ENCODE assay signal across 31 cellular contexts in the genomic region with DNA sequence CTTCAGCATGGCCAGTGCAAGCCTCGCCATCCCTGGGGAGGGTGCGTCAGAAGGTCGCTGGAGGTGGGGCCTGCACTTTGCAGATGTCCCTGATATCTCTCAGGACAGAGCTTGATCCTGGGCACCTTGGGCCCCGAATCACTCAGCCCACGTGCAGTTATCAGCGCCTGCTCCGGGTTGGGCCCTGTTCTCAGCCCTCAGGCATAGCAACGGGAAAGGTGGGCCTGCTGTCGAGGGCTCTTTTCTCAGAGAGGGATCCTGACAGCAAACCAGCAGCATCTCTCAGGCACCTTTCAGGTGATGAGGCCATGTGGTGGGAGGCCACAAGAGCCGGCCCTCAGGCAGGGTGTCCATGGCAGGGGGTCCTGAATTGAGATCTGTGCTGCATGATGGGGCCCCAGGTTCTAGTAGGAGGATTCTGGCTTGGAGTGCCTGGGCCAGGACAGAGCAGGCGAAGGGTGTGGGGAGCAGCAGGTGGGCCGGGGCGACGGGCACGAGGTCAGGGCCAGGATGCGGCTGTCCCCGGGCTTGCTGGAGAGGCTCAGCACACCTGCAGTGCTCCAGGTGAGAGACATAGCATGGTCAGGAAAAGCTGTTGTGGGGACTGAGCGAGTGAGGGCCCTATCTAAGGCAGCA.
DNase-seq lines count a peak whose midpoint lies in the region; ATAC-seq and TF ChIP-seq lines count a peak whose summit lies in the region.
"Had no signal": no experiment of that assay in that cellular context is flagged by ENCODE, and none has a peak within 500 bp of the region (broad histone marks: within the 10 kb centered on the region; RNA-seq: fewer than 3 reads in every experiment).

No MANE protein-coding gene starts in this region.

- TF ChIP-seq CTCF in right atrium auricular region (IDR thresholded peaks at IDR 0.05) (no peak), upper lobe of right lung (IDR thresholded peaks at IDR 0.05) (no peak)

- peaks cover 2% of the 10 kb centered on the region for H3K36me3 ChIP-seq in right atrium auricular region
- H3K36me3 ChIP-seq in naive thymus-derived CD4-positive, alpha-beta T cell (ENCODE audit: control insufficient read depth in 2 of 3, insufficient read depth in 3 of 3, low read length in 3 of 3) = peaks cover 0 to 4% (median 0%) of the 10 kb centered on the region in 3 experiments
- H3K36me3 ChIP-seq in upper lobe of right lung = no peaks in the 10 kb centered on the region
- H3K36me3 ChIP-seq: cardiac muscle cell, HAP-1, sigmoid colon, SJSA1, thoracic aorta, vagina had no signal

- CTCF ChIA-PET in naive thymus-derived CD4-positive, alpha-beta T cell (lab: Charles Lee) = no interaction called here

- intact Hi-C loops in Right ventricle myocardium superior (cut with DNase I) = no loop called here
- intact Hi-C loops in naive thymus-derived CD4-positive, alpha-beta T cell (cut with micrococcal nuclease) = no loop called here
- intact Hi-C loops in upper lobe of right lung (cut with DNase I) = no loop called here

- no peak overlapping the region for H3K27ac ChIP-seq in right atrium auricular region
- H3K27ac ChIP-seq in naive thymus-derived CD4-positive, alpha-beta T cell (ENCODE audit: low read depth, low read length) = no peak overlapping the region
- H3K27ac ChIP-seq in upper lobe of right lung = no peak overlapping the region
- H3K27ac ChIP-seq: ascending aorta, cardiac muscle cell, gastroesophageal sphincter, KMS-11, sigmoid colon, SJSA1, thoracic aorta had no signal

- H3K4me1 ChIP-seq in right atrium auricular region (no peaks in the 10 kb centered on the region), upper lobe of right lung (peaks cover 4% of the 10 kb centered on the region)
- H3K4me1 ChIP-seq in naive thymus-derived CD4-positive, alpha-beta T cell (ENCODE audit: control insufficient read depth in 2 of 2, insufficient read depth in 2 of 2, low read length in 2 of 2) = peaks cover 0 to 5% of the 10 kb centered on the region in 2 donors
- H3K4me1 ChIP-seq: ascending aorta, HAP-1, SJSA1 had no signal

- H3K4me1 Mint-ChIP-seq in activated T-helper 17 cell treated with anti-CD3 and anti-CD28 coated beads, Interleukin-2, amount 50 U/mL, for 72 hours = peaks cover 29% of the 10 kb centered on the region
- H3K4me1 Mint-ChIP-seq in naive thymus-derived CD4-positive, alpha-beta T cell = peaks cover 18 to 61% (median 50%) of the 10 kb centered on the region in 7 donors

- H3K27ac Mint-ChIP-seq in activated T-helper 17 cell treated with anti-CD3 and anti-CD28 coated beads, Interleukin-2, amount 50 U/mL, for 72 hours = peak overlapping the region; percentile 36
- peak overlapping the region in 6 of 9 donors; percentile 3 to 78 (median 38) for H3K27ac Mint-ChIP-seq in naive thymus-derived CD4-positive, alpha-beta T cell
- H3K27ac Mint-ChIP-seq: activated CD4-positive, alpha-beta memory T cell treated with anti-CD3 and anti-CD28 coated beads for 36 hours; activated naive CD8-positive, alpha-beta T cell; activated T-helper 2 cell treated with anti-CD3 and anti-CD28 coated beads, Interferon-gamma antibody, Interleukin-2, Interleukin-4, amounts not matched to agents 10 μg/mL and 5 μg/mL and 100 μg/mL, durations not matched to agents 14 hours and 24 hours and 36 hours had no signal

- peaks cover 47% of the 10 kb centered on the region for H3K36me3 Mint-ChIP-seq in activated T-helper 17 cell treated with anti-CD3 and anti-CD28 coated beads, Interleukin-2, amount 50 U/mL, for 72 hours (ENCODE audit: low read depth)
- peaks cover 0 to 13% (median 1%) of the 10 kb centered on the region in 5 donors for H3K36me3 Mint-ChIP-seq in naive thymus-derived CD4-positive, alpha-beta T cell
- H3K36me3 Mint-ChIP-seq: activated naive CD8-positive, alpha-beta T cell had no signal

- ATAC-seq in Right ventricle myocardium superior (ENCODE audit: poor library complexity) = no peak
- ATAC-seq in activated T-helper 17 cell treated with anti-CD3 and anti-CD28 coated beads, Interleukin-2, amount 50 U/mL, for 72 hours (replicated peaks) = no peak
- ATAC-seq in naive thymus-derived CD4-positive, alpha-beta T cell = no peak
- ATAC-seq in upper lobe of right lung = no peak
- ATAC-seq in HG02642 (IDR thresholded peaks at IDR 0.05; ENCODE audit: poor library complexity, unreplicated experiment) = no peak
- ATAC-seq: activated CD4-positive, CD25-positive, alpha-beta regulatory T cell treated with anti-CD3 and anti-CD28 coated beads, Interleukin-2, amount 50 U/mL, for 24 hours; gastroesophageal sphincter had no signal

- DNase-seq in Right ventricle myocardium superior = peak; percentile 16
- no peak for DNase-seq in right atrium auricular region (ENCODE audit: low spot score)
- no peak for DNase-seq in naive thymus-derived CD4-positive, alpha-beta T cell
- DNase-seq in upper lobe of right lung = peak; percentile 57
- no peak for DNase-seq in cerebellar cortex (ENCODE audit: low spot score)
- DNase-seq in NCI-H748 (lab: John Stamatoyannopoulos, UW; ENCODE audit: unreplicated experiment) = no peak
- DNase-seq: activated CD4-positive, alpha-beta memory T cell treated with anti-CD3 and anti-CD28 coated beads for 36 hours; activated CD8-positive, alpha-beta memory T cell treated with anti-CD3 and anti-CD28 coated beads, Interleukin-2, amount 50 U/mL, for 4 hours; GF-D8; hippocampal formation; immature natural killer cell; midbrain; NCI-H82; stimulated activated CD4-positive, alpha-beta T cell treated with anti-CD3 and anti-CD28 coated beads, Interleukin-4, amount 100 ng/mL, for 4 hours; T-helper 1 cell had no signal

- H3K4me3 ChIP-seq in right atrium auricular region = no peak overlapping the region
- no peak overlapping the region for H3K4me3 ChIP-seq in naive thymus-derived CD4-positive, alpha-beta T cell (ENCODE audit: low read length)
- no peak overlapping the region for H3K4me3 ChIP-seq in upper lobe of right lung
- H3K4me3 ChIP-seq: ascending aorta, cardiac muscle cell, gastroesophageal sphincter, HAP-1, sigmoid colon, SJSA1, thoracic aorta, vagina had no signal

- H3K9me3 ChIP-seq in right atrium auricular region = no peaks in the 10 kb centered on the region
- H3K9me3 ChIP-seq in naive thymus-derived CD4-positive, alpha-beta T cell (ENCODE audit: control insufficient read depth in 2 of 3, low read length in 3 of 3) = no peaks in the 10 kb centered on the region
- H3K9me3 ChIP-seq in upper lobe of right lung = no peaks in the 10 kb centered on the region
- H3K9me3 ChIP-seq: ascending aorta, gastroesophageal sphincter, HAP-1, sigmoid colon, SJSA1, thoracic aorta, vagina had no signal

- H3K27me3 ChIP-seq in right atrium auricular region (no peaks in the 10 kb centered on the region), upper lobe of right lung (no peaks in the 10 kb centered on the region)
- no peaks in the 10 kb centered on the region for H3K27me3 ChIP-seq in naive thymus-derived CD4-positive, alpha-beta T cell (ENCODE audit: control insufficient read depth in 2 of 2, insufficient read depth in 2 of 2, low read length in 2 of 2)
- H3K27me3 ChIP-seq: ascending aorta, cardiac muscle cell, gastroesophageal sphincter, sigmoid colon, SJSA1, vagina had no signal

- H3K27me3 Mint-ChIP-seq in activated T-helper 17 cell treated with anti-CD3 and anti-CD28 coated beads, Interleukin-2, amount 50 U/mL, for 72 hours = no peaks in the 10 kb centered on the region
- H3K27me3 Mint-ChIP-seq in naive thymus-derived CD4-positive, alpha-beta T cell = no peaks in the 10 kb centered on the region
- H3K27me3 Mint-ChIP-seq: activated CD4-positive, alpha-beta memory T cell treated with anti-CD3 and anti-CD28 coated beads for 36 hours; activated naive CD8-positive, alpha-beta T cell; stimulated activated naive CD8-positive, alpha-beta T cell treated with anti-CD3 and anti-CD28 coated beads, Interleukin-15, Interleukin-2, amounts not matched to agents 100 ng/mL and 50 ng/mL, for 24 hours had no signal

- no peak overlapping the region for H3K4me3 Mint-ChIP-seq in activated T-helper 17 cell treated with anti-CD3 and anti-CD28 coated beads, Interleukin-2, amount 50 U/mL, for 72 hours
- no peak overlapping the region for H3K4me3 Mint-ChIP-seq in naive thymus-derived CD4-positive, alpha-beta T cell
- H3K4me3 Mint-ChIP-seq: activated CD4-positive, alpha-beta memory T cell treated with anti-CD3 and anti-CD28 coated beads for 36 hours; activated naive CD8-positive, alpha-beta T cell; neural crest cell; stimulated activated naive CD8-positive, alpha-beta T cell treated with anti-CD3 and anti-CD28 coated beads, Interleukin-15, Interleukin-2, amounts not matched to agents 100 ng/mL and 50 ng/mL, for 24 hours had no signal

- no peaks in the 10 kb centered on the region for H3K9me3 Mint-ChIP-seq in activated T-helper 17 cell treated with anti-CD3 and anti-CD28 coated beads, Interleukin-2, amount 50 U/mL, for 72 hours
- H3K9me3 Mint-ChIP-seq in naive thymus-derived CD4-positive, alpha-beta T cell = no peaks in the 10 kb centered on the region
- H3K9me3 Mint-ChIP-seq: activated CD4-positive, alpha-beta memory T cell treated with anti-CD3 and anti-CD28 coated beads for 36 hours; activated T-helper 2 cell treated with anti-CD3 and anti-CD28 coated beads, Interferon-gamma antibody, Interleukin-2, Interleukin-4, amounts not matched to agents 10 μg/mL and 5 μg/mL and 100 μg/mL, durations not matched to agents 14 hours and 24 hours and 36 hours; immature natural killer cell; neural crest cell; stimulated activated naive CD8-positive, alpha-beta T cell treated with anti-CD3 and anti-CD28 coated beads, Interleukin-15, Interleukin-2, amounts not matched to agents 100 ng/mL and 50 ng/mL, for 24 hours had no signal

- POLR2A ChIA-PET in naive thymus-derived CD4-positive, alpha-beta T cell (lab: Charles Lee) = no interaction called here

Comparison
In these comparisons a context has a peak if more than half of its experiments do, and no peak if none do; other contexts are left out.
1. DNase-seq: peak in Right ventricle myocardium superior (single experiment) and upper lobe of right lung (single experiment); none in right atrium auricular region (single experiment), naive thymus-derived CD4-positive, alpha-beta T cell (0 of 9), cerebellar cortex (single experiment) and NCI-H748 (single experiment).